In the genomic region with DNA sequence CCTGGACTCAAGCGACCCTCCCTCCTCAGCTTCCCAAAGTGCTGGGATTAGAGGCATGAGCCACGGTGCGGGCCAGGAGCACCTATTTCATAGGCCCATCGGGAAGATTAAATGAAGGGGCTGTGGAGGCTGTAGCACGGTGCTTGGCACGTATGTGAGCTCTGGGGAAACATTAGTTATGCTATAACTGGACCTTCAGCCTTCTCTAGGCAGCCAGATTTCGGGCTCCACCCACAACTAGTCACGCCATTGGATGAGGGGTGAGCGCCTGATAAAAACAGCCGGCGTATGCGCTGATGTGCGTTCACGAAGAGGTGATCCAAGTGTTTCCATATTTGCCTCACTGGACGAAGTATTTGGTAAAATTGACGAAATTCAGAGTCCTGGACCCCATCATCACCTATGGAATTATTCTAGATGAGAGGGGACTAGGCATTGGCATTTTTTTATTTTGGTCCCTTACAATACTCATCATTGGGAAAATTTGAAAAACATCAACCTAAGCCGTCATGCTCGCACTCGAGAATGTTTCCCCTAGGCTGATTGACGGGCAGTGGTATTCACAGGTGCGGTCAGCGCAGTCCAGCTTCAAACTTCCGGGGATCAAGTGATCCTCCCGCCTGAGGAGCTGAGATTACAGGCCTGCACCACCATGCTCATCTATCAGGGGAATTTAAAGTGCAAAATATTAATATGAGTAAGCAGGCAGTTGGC, we compare ENCODE assay signal across 1 cellular context.
TF ChIP-seq lines count a peak whose summit lies in the region.

No MANE protein-coding gene starts in this region.

TF ChIP-seq in GM23338, 12 proteins besides CTCF, POLR2A, EP300 and RAD21 (continued from another document):
- TF ChIP-seq, protein P1, sequence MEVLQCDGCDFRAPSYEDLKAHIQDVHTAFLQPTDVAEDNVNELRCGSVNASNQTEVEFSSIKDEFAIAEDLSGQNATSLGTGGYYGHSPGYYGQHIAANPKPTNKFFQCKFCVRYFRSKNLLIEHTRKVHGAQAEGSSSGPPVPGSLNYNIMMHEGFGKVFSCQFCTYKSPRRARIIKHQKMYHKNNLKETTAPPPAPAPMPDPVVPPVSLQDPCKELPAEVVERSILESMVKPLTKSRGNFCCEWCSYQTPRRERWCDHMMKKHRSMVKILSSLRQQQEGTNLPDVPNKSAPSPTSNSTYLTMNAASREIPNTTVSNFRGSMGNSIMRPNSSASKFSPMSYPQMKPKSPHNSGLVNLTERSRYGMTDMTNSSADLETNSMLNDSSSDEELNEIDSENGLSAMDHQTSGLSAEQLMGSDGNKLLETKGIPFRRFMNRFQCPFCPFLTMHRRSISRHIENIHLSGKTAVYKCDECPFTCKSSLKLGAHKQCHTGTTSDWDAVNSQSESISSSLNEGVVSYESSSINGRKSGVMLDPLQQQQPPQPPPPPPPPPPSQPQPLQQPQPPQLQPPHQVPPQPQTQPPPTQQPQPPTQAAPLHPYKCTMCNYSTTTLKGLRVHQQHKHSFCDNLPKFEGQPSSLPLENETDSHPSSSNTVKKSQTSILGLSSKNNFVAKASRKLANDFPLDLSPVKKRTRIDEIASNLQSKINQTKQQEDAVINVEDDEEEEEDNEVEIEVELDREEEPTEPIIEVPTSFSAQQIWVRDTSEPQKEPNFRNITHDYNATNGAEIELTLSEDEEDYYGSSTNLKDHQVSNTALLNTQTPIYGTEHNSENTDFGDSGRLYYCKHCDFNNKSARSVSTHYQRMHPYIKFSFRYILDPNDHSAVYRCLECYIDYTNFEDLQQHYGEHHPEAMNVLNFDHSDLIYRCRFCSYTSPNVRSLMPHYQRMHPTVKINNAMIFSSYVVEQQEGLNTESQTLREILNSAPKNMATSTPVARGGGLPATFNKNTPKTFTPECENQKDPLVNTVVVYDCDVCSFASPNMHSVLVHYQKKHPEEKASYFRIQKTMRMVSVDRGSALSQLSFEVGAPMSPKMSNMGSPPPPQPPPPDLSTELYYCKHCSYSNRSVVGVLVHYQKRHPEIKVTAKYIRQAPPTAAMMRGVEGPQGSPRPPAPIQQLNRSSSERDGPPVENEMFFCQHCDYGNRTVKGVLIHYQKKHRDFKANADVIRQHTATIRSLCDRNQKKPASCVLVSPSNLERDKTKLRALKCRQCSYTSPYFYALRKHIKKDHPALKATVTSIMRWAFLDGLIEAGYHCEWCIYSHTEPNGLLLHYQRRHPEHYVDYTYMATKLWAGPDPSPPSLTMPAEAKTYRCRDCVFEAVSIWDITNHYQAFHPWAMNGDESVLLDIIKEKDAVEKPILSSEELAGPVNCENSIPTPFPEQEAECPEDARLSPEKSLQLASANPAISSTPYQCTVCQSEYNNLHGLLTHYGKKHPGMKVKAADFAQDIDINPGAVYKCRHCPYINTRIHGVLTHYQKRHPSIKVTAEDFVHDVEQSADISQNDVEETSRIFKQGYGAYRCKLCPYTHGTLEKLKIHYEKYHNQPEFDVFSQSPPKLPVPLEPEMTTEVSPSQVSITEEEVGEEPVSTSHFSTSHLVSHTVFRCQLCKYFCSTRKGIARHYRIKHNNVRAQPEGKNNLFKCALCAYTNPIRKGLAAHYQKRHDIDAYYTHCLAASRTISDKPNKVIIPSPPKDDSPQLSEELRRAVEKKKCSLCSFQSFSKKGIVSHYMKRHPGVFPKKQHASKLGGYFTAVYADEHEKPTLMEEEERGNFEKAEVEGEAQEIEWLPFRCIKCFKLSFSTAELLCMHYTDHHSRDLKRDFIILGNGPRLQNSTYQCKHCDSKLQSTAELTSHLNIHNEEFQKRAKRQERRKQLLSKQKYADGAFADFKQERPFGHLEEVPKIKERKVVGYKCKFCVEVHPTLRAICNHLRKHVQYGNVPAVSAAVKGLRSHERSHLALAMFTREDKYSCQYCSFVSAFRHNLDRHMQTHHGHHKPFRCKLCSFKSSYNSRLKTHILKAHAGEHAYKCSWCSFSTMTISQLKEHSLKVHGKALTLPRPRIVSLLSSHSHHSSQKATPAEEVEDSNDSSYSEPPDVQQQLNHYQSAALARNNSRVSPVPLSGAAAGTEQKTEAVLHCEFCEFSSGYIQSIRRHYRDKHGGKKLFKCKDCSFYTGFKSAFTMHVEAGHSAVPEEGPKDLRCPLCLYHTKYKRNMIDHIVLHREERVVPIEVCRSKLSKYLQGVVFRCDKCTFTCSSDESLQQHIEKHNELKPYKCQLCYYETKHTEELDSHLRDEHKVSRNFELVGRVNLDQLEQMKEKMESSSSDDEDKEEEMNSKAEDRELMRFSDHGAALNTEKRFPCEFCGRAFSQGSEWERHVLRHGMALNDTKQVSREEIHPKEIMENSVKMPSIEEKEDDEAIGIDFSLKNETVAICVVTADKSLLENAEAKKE (CRISPR knock-in tag; IDR thresholded peaks at IDR 0.05), result no peak
- no peak for TF ChIP-seq EZH2phosphoT487 (IDR thresholded peaks at IDR 0.05; ENCODE audit: unreplicated experiment)
- no peak for TF ChIP-seq POLR2AphosphoS5 (IDR thresholded peaks at IDR 0.05; ENCODE audit: low read depth)
- no peak for TF ChIP-seq EZH2 (IDR thresholded peaks at IDR 0.05; ENCODE audit: low read depth, unreplicated experiment)
- TF ChIP-seq, protein P2, sequence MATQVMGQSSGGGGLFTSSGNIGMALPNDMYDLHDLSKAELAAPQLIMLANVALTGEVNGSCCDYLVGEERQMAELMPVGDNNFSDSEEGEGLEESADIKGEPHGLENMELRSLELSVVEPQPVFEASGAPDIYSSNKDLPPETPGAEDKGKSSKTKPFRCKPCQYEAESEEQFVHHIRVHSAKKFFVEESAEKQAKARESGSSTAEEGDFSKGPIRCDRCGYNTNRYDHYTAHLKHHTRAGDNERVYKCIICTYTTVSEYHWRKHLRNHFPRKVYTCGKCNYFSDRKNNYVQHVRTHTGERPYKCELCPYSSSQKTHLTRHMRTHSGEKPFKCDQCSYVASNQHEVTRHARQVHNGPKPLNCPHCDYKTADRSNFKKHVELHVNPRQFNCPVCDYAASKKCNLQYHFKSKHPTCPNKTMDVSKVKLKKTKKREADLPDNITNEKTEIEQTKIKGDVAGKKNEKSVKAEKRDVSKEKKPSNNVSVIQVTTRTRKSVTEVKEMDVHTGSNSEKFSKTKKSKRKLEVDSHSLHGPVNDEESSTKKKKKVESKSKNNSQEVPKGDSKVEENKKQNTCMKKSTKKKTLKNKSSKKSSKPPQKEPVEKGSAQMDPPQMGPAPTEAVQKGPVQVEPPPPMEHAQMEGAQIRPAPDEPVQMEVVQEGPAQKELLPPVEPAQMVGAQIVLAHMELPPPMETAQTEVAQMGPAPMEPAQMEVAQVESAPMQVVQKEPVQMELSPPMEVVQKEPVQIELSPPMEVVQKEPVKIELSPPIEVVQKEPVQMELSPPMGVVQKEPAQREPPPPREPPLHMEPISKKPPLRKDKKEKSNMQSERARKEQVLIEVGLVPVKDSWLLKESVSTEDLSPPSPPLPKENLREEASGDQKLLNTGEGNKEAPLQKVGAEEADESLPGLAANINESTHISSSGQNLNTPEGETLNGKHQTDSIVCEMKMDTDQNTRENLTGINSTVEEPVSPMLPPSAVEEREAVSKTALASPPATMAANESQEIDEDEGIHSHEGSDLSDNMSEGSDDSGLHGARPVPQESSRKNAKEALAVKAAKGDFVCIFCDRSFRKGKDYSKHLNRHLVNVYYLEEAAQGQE (IDR thresholded peaks at IDR 0.05; ENCODE audit: unreplicated experiment), result no peak
TF ChIP-seq in GM23338: peak in this region for 0.
